In genomic region chr19:37468961-37469777, GRCh38 we compare ENCODE assay signal across 8 cellular contexts.
DNase-seq lines count a peak whose midpoint lies in the region; ATAC-seq, FAIRE-seq and TF ChIP-seq lines count a peak whose summit lies in the region.

Gene ZNF570, plus strand, starts transcription at chr19:37469356. Its CDS starts 999 bp downstream, at chr19:37470355.

- FAIRE-seq in H54 (lab: Jason Lieb, UNC) = no peak

- peak; percentile 64 for DNase-seq in GM12864 (ENCODE audit: low read depth)
- DNase-seq in NCI-H2029 treated with DMSO at 0.1 percent for 48 hours (lab: John Stamatoyannopoulos, UW) = peak; percentile 85
- DNase-seq in UCSD-AML1 (lab: John Stamatoyannopoulos, UW; ENCODE audit: unreplicated experiment) = peak; percentile 85
- DNase-seq in brain microvascular endothelial cell = peak; percentile 82
- DNase-seq in skeletal muscle cell (ENCODE audit: low read depth) = peak; percentile 56
- no peak for DNase-seq in H54 (ENCODE audit: insufficient read length, low spot score)

- H3K9ac ChIP-seq in iPS-15b (ENCODE audit: low read depth, low read length) = peak within 1 kb of the TSS; percentile 85

- no peak for TF ChIP-seq CTCF in GM12864 (IDR thresholded peaks at IDR 0.05; ENCODE audit: low read depth, low read length, missing control alignments)
- TF ChIP-seq CTCF in brain microvascular endothelial cell (IDR thresholded peaks at IDR 0.05; ENCODE audit: low read depth, low read length, missing control alignments) = no peak

- peaks cover 9% of the 10 kb centered on the region for H3K36me3 ChIP-seq in brain microvascular endothelial cell (replicated peaks)
- H3K36me3 ChIP-seq in iPS-15b (ENCODE audit: control insufficient read depth, insufficient read depth, low read length) = no peaks in the 10 kb centered on the region

- H3K4me1 ChIP-seq in iPS-15b (ENCODE audit: control insufficient read depth, insufficient read depth, low read length) = no peaks in the 10 kb centered on the region

- H3K27me3 ChIP-seq in brain microvascular endothelial cell (replicated peaks) = no peaks in the 10 kb centered on the region
- H3K27me3 ChIP-seq in iPS-15b (ENCODE audit: control insufficient read depth, insufficient read depth, low read length) = no peaks in the 10 kb centered on the region

- in situ Hi-C loops in brain microvascular endothelial cell (cut with HindIII; ENCODE audit: low pct_ligation_motif_present, low sequenced_read_pairs) = no loop called here

- H3K4me3 ChIP-seq in GM12864 (ENCODE audit: low read depth, low read length) (peak within 1 kb of the TSS; percentile 62), brain microvascular endothelial cell (ENCODE audit: low read depth, low read length) (peak within 1 kb of the TSS; percentile 99), iPS-15b (ENCODE audit: low read depth, low read length) (peak within 1 kb of the TSS; percentile 99), skeletal muscle cell (ENCODE audit: low read depth, low read length) (peak within 1 kb of the TSS; percentile 78)

- ATAC-seq in HG02759 (IDR thresholded peaks at IDR 0.05; ENCODE audit: unreplicated experiment) = peak; percentile 62

- TF ChIP-seq POLR2A in H54 (IDR thresholded peaks at IDR 0.05; ENCODE audit: low read depth, low read length) = no peak

- H3K9me3 ChIP-seq in iPS-15b (ENCODE audit: control insufficient read depth, insufficient read depth, low read length) = no peaks in the 10 kb centered on the region

- peak within 1 kb of the TSS; percentile 62 for H3K27ac ChIP-seq in brain microvascular endothelial cell
